Comparison of ENCODE assay signal across 1 cellular context in genomic region chr7:150404785-150405583, GRCh38.
TF ChIP-seq lines count a peak whose summit lies in the region.

No MANE protein-coding gene starts in this region.

TF ChIP-seq in SK-N-SH, 30 proteins besides CTCF, POLR2A, EP300 and RAD21 (continued from another document):
- no peak for TF ChIP-seq FOSL2 (IDR thresholded peaks at IDR 0.05; ENCODE audit: borderline replicate concordance, low read depth)
- TF ChIP-seq RCOR1 (IDR thresholded peaks at IDR 0.05; ENCODE audit: low read length), result peak; percentile 62
- no peak; the same call in 1 of the 2 replicates for TF ChIP-seq TCF12 (IDR thresholded peaks at IDR 0.05)
- 0 out of 2 replicates have a peak, but pooled peaks have one; percentile 22 for TF ChIP-seq IRF3 (IDR thresholded peaks at IDR 0.05; ENCODE audit: low read depth, low read length)
- TF ChIP-seq TEAD4 (IDR thresholded peaks at IDR 0.05; ENCODE audit: borderline replicate concordance, insufficient read depth), result peak; percentile 52; the same call in 1 of the 2 replicates
- TF ChIP-seq ELF1 (IDR thresholded peaks at IDR 0.05), result no peak; the same call in 1 of the 2 replicates
- TF ChIP-seq NRF1 (IDR thresholded peaks at IDR 0.05; ENCODE audit: low read depth, low read length), result peak; percentile 64
- TF ChIP-seq RXRA (IDR thresholded peaks at IDR 0.05; ENCODE audit: borderline replicate concordance, low read depth), result peak; percentile 75; the same call in 1 of the 2 replicates
- TF ChIP-seq USF1 (IDR thresholded peaks at IDR 0.05; ENCODE audit: borderline replicate concordance, low read depth), result 0 out of 2 replicates have a peak, but pooled peaks have one; percentile 41
- no peak for TF ChIP-seq FOXM1 (IDR thresholded peaks at IDR 0.05; ENCODE audit: low read depth)
- TF ChIP-seq MXI1 (IDR thresholded peaks at IDR 0.05; ENCODE audit: low read depth, low read length), result peak; percentile 96
- no peak for TF ChIP-seq USF2 (IDR thresholded peaks at IDR 0.05; ENCODE audit: borderline replicate concordance, low read depth, low read length)
- peak; percentile 32; the same call in 1 of the 2 replicates for TF ChIP-seq MEF2A (IDR thresholded peaks at IDR 0.05; ENCODE audit: borderline replicate concordance, low read depth)
- TF ChIP-seq EZH2phosphoT487 (IDR thresholded peaks at IDR 0.05; ENCODE audit: borderline replicate concordance, low read depth), result no peak
- TF ChIP-seq REST (IDR thresholded peaks at IDR 0.05; ENCODE audit: low read depth, low read length), result no peak
- TF ChIP-seq YY1 (IDR thresholded peaks at IDR 0.05; ENCODE audit: low read depth), result peak; percentile 69; the same call in 1 of the 2 replicates
- peak; percentile 82; the same call in 1 of the 2 replicates for TF ChIP-seq TAF1 (IDR thresholded peaks at IDR 0.05; ENCODE audit: borderline replicate concordance, low read depth, low read length)
